Comparison of ENCODE assay signal across 8 cellular contexts in genomic region chr4:15649914-15650545, GRCh38. TPM values are rescaled to one million over a fixed set of nuclear protein-coding genes. Genes with fewer than 3 reads are reported as not detected.
DNase-seq lines count a peak whose midpoint lies in the region; ATAC-seq, FAIRE-seq and TF ChIP-seq lines count a peak whose summit lies in the region.

No MANE protein-coding gene starts in this region.

- POLR2A ChIA-PET in PC-3 (lab: Charles Lee; ENCODE audit: unreplicated experiment), result no interaction called here

- peaks cover 28% of the 10 kb centered on the region for H3K4me1 ChIP-seq in PC-3 (ENCODE audit: insufficient read depth, low read length)

- H3K79me2 ChIP-seq in PC-3 (ENCODE audit: low read length), result peaks cover 89% of the 10 kb centered on the region

- no TSS peak for BruUV-seq in PC-3 (replicated peaks; lab: Mats Ljungman, UMichigan)

- peak overlapping the region; percentile 38; the same call in 1 of the 2 replicates for H3K4me2 ChIP-seq in PC-3 (ENCODE audit: low read length)

- H3F3A ChIP-seq in PC-3 (ENCODE audit: low read length, unreplicated experiment), result no peaks in the 10 kb centered on the region

- no peak overlapping the region for H3K9ac ChIP-seq in PC-3 (ENCODE audit: low read length)

- H3K36me3 Mint-ChIP-seq in activated T-helper 17 cell treated with anti-CD3 and anti-CD28 coated beads, Interleukin-2, amount 50 U/mL, for 72 hours (ENCODE audit: low read depth), result peaks cover 5% of the 10 kb centered on the region

- in situ Hi-C loops in Caki2 (cut with HindIII; ENCODE audit: low pct_unique_long_range_greater_than_20kb, low sequenced_read_pairs), result no loop called here

- H3K4me3 Mint-ChIP-seq in activated T-helper 17 cell treated with anti-CD3 and anti-CD28 coated beads, Interleukin-2, amount 50 U/mL, for 72 hours, result peak overlapping the region; percentile 43

- no peak overlapping the region for H2AFZ ChIP-seq in PC-3 (ENCODE audit: low read length)

- no peak overlapping the region for H3K27ac Mint-ChIP-seq in activated T-helper 17 cell treated with anti-CD3 and anti-CD28 coated beads, Interleukin-2, amount 50 U/mL, for 72 hours

- DNase-seq in Caki2 (ENCODE audit: low read depth), result peak; percentile 31
- DNase-seq in PC-3, result peak; percentile 62
- DNase-seq in frontal cortex (ENCODE audit: low spot score in 2 of 2), result no peak
- DNase-seq in pons (ENCODE audit: low spot score), result peak; percentile 83
- no peak for DNase-seq in mesenteric fat pad (ENCODE audit: low spot score)

- ATAC-seq in GM21381 (IDR thresholded peaks at IDR 0.05; ENCODE audit: unreplicated experiment) (peak; percentile 40), PC-3 (peak; percentile 20)
- peak; percentile 60 for ATAC-seq in activated T-helper 17 cell treated with anti-CD3 and anti-CD28 coated beads, Interleukin-2, amount 50 U/mL, for 72 hours (replicated peaks)

- H3K9me3 Mint-ChIP-seq in activated T-helper 17 cell treated with anti-CD3 and anti-CD28 coated beads, Interleukin-2, amount 50 U/mL, for 72 hours, result no peaks in the 10 kb centered on the region

- peak; percentile 8 for FAIRE-seq in frontal cortex (lab: Jason Lieb, UNC)

- TF ChIP-seq EP300 in Ishikawa (IDR thresholded peaks at IDR 0.05; ENCODE audit: borderline replicate concordance), result no peak

- no peaks in the 10 kb centered on the region for H3K27me3 ChIP-seq in PC-3 (ENCODE audit: low read length)

- no peaks in the 10 kb centered on the region for H4K20me1 ChIP-seq in PC-3 (ENCODE audit: low read length)

- TF ChIP-seq RAD21 in Ishikawa (IDR thresholded peaks at IDR 0.05; ENCODE audit: low read depth), result peak; percentile 73

- H3K9me2 ChIP-seq in PC-3 (replicated peaks; ENCODE audit: low read length), result no peaks in the 10 kb centered on the region

- CTCF ChIA-PET in PC-3 (lab: Charles Lee), result interaction anchor here (0.6 kb wide), 1 partner anchor 171 kb away, joined by 4 read pairs; no protein-coding TSS in a partner anchor

- no peaks in the 10 kb centered on the region for H3K36me3 ChIP-seq in PC-3 (ENCODE audit: low read depth, low read length)

- no peaks in the 10 kb centered on the region for H3K27me3 Mint-ChIP-seq in activated T-helper 17 cell treated with anti-CD3 and anti-CD28 coated beads, Interleukin-2, amount 50 U/mL, for 72 hours

- peaks cover 36% of the 10 kb centered on the region for H3K4me1 Mint-ChIP-seq in activated T-helper 17 cell treated with anti-CD3 and anti-CD28 coated beads, Interleukin-2, amount 50 U/mL, for 72 hours

- H3K4me3 ChIP-seq in PC-3 (ENCODE audit: low read length), result no peak overlapping the region

- no peaks in the 10 kb centered on the region for H3K9me3 ChIP-seq in PC-3 (ENCODE audit: low read length)

- no peak overlapping the region for H3K27ac ChIP-seq in PC-3 (ENCODE audit: low read length)

- intact Hi-C loops in PC-3 (cut with micrococcal nuclease), result loop anchor here (2.0 kb wide), 1 partner anchor 171 kb away; no protein-coding TSS in a partner anchor

- peak; percentile 77 for TF ChIP-seq CTCF in PC-3 (conservative IDR thresholded peaks at IDR 0.05; ENCODE audit: low read depth, low read length)

TF ChIP-seq in Ishikawa, 13 proteins besides CTCF, POLR2A, EP300 and RAD21:
- no peak for TF ChIP-seq YY1 (IDR thresholded peaks at IDR 0.05; ENCODE audit: low read depth)
- no peak for TF ChIP-seq TCF12 (IDR thresholded peaks at IDR 0.05; ENCODE audit: low read depth)
- TF ChIP-seq ZBTB7A (IDR thresholded peaks at IDR 0.05; ENCODE audit: low read depth), result no peak
- TF ChIP-seq FOXM1 (IDR thresholded peaks at IDR 0.05; ENCODE audit: borderline replicate concordance, low read depth), result no peak
- no peak for TF ChIP-seq EGR1 (IDR thresholded peaks at IDR 0.05)
- no peak for TF ChIP-seq NFIC (IDR thresholded peaks at IDR 0.05)
- no peak for TF ChIP-seq TAF1 (IDR thresholded peaks at IDR 0.05; ENCODE audit: low read depth)
- TF ChIP-seq CEBPB (IDR thresholded peaks at IDR 0.05), result no peak
- no peak for TF ChIP-seq TEAD4 (IDR thresholded peaks at IDR 0.05)

RNA-seq across cellular contexts. Expression of gene FBXL5, which starts 5.1 kb away (rescaled TPM):
- 28.5 and 34.8 TPM in 2 replicates for total RNA-seq in Caki2 (2014; rRNA removed; shearing (Covaris generic); ENCODE audit: low replicate concordance)
- total RNA-seq in PC-3 (2014; rRNA removed) (21.9 and 42.4 TPM in 2 replicates), frontal cortex (219 TPM), mesenteric fat pad (124 TPM)
- total RNA-seq in activated T-helper 17 cell treated with anti-CD3 and anti-CD28 coated beads, Interleukin-2, amount 50 U/mL, for 72 hours, result 10 to 100 TPM; 22.4 to 26.3 TPM

RNA-seq across cellular contexts. Expression of gene FAM200B, which starts 31.6 kb away (rescaled TPM):
- 38.7 and 47.7 TPM in 2 replicates for total RNA-seq in Caki2 (2014; rRNA removed; shearing (Covaris generic); ENCODE audit: low replicate concordance)
- total RNA-seq in PC-3 (2014; rRNA removed) (20.1 and 20.7 TPM in 2 replicates), frontal cortex (91.7 TPM), mesenteric fat pad (32.9 TPM)
- 10 to 100 TPM in 1 of 2 donors, 1 to 10 TPM in 1; 9.2 to 10.3 TPM for total RNA-seq in activated T-helper 17 cell treated with anti-CD3 and anti-CD28 coated beads, Interleukin-2, amount 50 U/mL, for 72 hours

RNA-seq across cellular contexts. Expression of gene BST1, which starts 52.8 kb away (rescaled TPM):
- total RNA-seq in Caki2 (2014; rRNA removed; shearing (Covaris generic); ENCODE audit: low replicate concordance), result 0.41 and 1.0 TPM in 2 replicates
- total RNA-seq in PC-3 (2014; rRNA removed) (0.69 and 0.86 TPM in 2 replicates), frontal cortex (4.5 TPM), mesenteric fat pad (21.8 TPM)
- under 1 TPM; 0.32 to 0.58 TPM for total RNA-seq in activated T-helper 17 cell treated with anti-CD3 and anti-CD28 coated beads, Interleukin-2, amount 50 U/mL, for 72 hours

Comparison
In these comparisons a context has a peak if more than half of its experiments do, and no peak if none do; other contexts are left out.
1. DNase-seq: peak in Caki2 (single experiment), PC-3 (single experiment) and pons (single experiment); none in frontal cortex (0 of 2) and mesenteric fat pad (single experiment).
2. Peak in every context shown above with its lines, with median percentiles within 50 percentile points of each other: ATAC-seq.